ENCODE assay signal across 12 cellular contexts in genomic region chr10:121509776-121510175, GRCh38.
"Had no signal": no experiment of that assay in that cellular context is flagged by ENCODE, and none has a peak within 500 bp of the region (broad histone marks: within the 10 kb centered on the region; RNA-seq: fewer than 3 reads in every experiment).

No MANE protein-coding gene starts in this region.

- H3K4me3 ChIP-seq: gastrocnemius medialis, heart right ventricle, left ventricle myocardium inferior had no signal

- H3K9me3 ChIP-seq: gastrocnemius medialis, heart right ventricle, left ventricle myocardium inferior had no signal

- H3K9me3 Mint-ChIP-seq: activated naive CD4-positive, alpha-beta T cell treated with anti-CD3 and anti-CD28 coated beads, Interleukin-2, amount 50 U/mL, for 72 hours; activated T-cell treated with anti-CD3 and anti-CD28 coated beads, Interleukin-2, amount 50 U/mL, for 24 hours had no signal

- H3K27ac Mint-ChIP-seq: activated CD8-positive, alpha-beta memory T cell treated with anti-CD3 and anti-CD28 coated beads, Interleukin-2, amount 10 ng/mL, durations not matched to agents 7 days and 5 days; activated naive CD4-positive, alpha-beta T cell treated with anti-CD3 and anti-CD28 coated beads, Interleukin-2, amount 50 U/mL, for 72 hours; activated T-cell treated with anti-CD3 and anti-CD28 coated beads, Interleukin-2, amount 50 U/mL, for 24 hours; T-helper 2 cell treated with Interferon-gamma antibody and Interleukin-4, amounts not matched to agents 5 μg/mL and 100 μg/mL, for 36 hours had no signal

- H3K36me3 ChIP-seq: gastrocnemius medialis, heart right ventricle, left ventricle myocardium inferior had no signal

- H3K27me3 ChIP-seq: gastrocnemius medialis had no signal

- H3K27me3 Mint-ChIP-seq: activated CD8-positive, alpha-beta memory T cell treated with anti-CD3 and anti-CD28 coated beads, Interleukin-2, amount 10 ng/mL, durations not matched to agents 7 days and 5 days; activated T-cell treated with anti-CD3 and anti-CD28 coated beads, Interleukin-2, amount 50 U/mL, for 24 hours had no signal

- H3K36me3 Mint-ChIP-seq: activated CD8-positive, alpha-beta memory T cell treated with anti-CD3 and anti-CD28 coated beads, Interleukin-2, amount 10 ng/mL, durations not matched to agents 7 days and 5 days; activated naive CD4-positive, alpha-beta T cell treated with anti-CD3 and anti-CD28 coated beads, Interleukin-2, amount 50 U/mL, for 72 hours had no signal

- H3K4me3 Mint-ChIP-seq: activated CD8-positive, alpha-beta memory T cell treated with anti-CD3 and anti-CD28 coated beads, Interleukin-2, amount 10 ng/mL, durations not matched to agents 7 days and 5 days; activated T-cell treated with anti-CD3 and anti-CD28 coated beads, Interleukin-2, amount 50 U/mL, for 24 hours; T-helper 2 cell treated with Interferon-gamma antibody and Interleukin-4, amounts not matched to agents 5 μg/mL and 100 μg/mL, for 36 hours had no signal

- H3K27ac ChIP-seq: gastrocnemius medialis, heart right ventricle, left ventricle myocardium inferior had no signal

- H3K4me1 ChIP-seq: gastrocnemius medialis, heart right ventricle, left ventricle myocardium inferior had no signal

- DNase-seq: activated CD4-positive, alpha-beta T cell treated with anti-CD3 and anti-CD28 coated beads, Interleukin-2, amount 50 U/mL, for 48 hours; activated CD8-positive, alpha-beta memory T cell treated with anti-CD3 and anti-CD28 coated beads, Interleukin-2, amount 10 ng/mL, durations not matched to agents 7 days and 5 days; activated effector memory CD4-positive, alpha-beta T cell treated with Interleukin-2 at 50 U/mL for 16 hours; activated T-cell treated with anti-CD3 and anti-CD28 coated beads, Interleukin-2, amount 50 U/mL, for 24 hours; amniotic stem cell; gastrocnemius medialis; heart right ventricle; left ventricle myocardium inferior; stimulated activated CD4-positive, alpha-beta T cell treated with anti-CD3 and anti-CD28 coated beads, Interleukin-2, amount 100 ng/mL, for 24 hours; stimulated activated naive CD4-positive, alpha-beta T cell had no signal
